In the genomic region with DNA sequence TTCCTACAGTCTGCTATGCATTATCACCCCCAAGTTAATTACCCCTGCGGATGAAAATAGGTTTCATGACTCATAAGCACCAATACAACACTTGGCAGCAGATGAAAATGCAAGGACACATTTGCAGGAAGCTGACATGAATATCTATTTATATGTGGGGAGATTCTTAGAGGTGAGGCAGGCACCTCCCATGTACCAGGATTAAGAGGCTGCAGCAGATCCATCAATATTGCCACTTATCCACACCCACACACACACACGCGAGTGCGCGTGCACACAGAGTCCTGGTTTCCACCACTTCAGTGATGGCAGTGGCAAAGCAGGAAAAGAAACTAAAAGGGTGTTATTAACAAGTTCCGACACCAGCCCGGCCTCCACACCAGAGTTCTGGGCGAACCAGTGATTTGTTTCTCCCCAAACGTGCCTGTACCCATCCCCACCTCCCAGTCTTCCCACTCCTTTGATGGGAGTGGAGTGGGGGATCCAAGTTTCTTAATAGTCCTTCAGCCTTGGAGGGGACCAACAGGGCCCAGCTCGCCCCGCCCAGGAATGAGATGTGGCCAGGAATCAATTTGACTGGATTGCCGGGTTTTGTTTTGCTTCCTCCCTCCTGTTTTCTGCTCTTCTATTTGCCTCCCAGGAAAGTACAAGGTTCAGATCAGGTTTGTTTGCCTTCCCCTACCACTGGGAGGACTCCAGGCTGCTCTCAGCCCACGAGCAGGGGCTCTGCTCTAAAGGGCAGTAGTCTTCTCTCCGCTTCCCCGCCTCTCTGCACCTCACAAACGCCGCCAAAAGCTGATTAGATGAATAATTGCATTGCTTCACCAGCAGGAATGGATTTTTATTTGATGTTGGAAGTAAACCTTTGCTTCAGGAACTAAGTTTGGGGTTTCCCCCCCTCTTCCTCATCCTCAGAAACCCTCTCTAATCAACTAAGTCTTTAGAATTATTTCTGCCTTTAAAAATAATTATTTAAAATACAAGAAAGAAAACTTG, we compare ENCODE assay signal across 1 cellular context.
A peak's percentile ranks its signal among the peaks of the same experiment; 100 is the strongest.
TF ChIP-seq lines count a peak whose summit lies in the region.

No MANE protein-coding gene starts in this region.

TF ChIP-seq in HepG2, 621 proteins besides CTCF, POLR2A, EP300 and RAD21 (continued from another document and continues in another):
- TF ChIP-seq, protein P1, sequence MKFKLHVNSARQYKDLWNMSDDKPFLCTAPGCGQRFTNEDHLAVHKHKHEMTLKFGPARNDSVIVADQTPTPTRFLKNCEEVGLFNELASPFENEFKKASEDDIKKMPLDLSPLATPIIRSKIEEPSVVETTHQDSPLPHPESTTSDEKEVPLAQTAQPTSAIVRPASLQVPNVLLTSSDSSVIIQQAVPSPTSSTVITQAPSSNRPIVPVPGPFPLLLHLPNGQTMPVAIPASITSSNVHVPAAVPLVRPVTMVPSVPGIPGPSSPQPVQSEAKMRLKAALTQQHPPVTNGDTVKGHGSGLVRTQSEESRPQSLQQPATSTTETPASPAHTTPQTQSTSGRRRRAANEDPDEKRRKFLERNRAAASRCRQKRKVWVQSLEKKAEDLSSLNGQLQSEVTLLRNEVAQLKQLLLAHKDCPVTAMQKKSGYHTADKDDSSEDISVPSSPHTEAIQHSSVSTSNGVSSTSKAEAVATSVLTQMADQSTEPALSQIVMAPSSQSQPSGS (CRISPR knock-in tag; IDR thresholded peaks at IDR 0.05), result no peak
- TF ChIP-seq PCBP2 (optimal IDR thresholded peaks at IDR 0.05; ENCODE audit: low read depth, low read length, poor library complexity, severe bottlenecking) (no peak), CHD4 (IDR thresholded peaks at IDR 0.05; ENCODE audit: borderline replicate concordance, low read length) (peak; percentile 90), ZNF546 (CRISPR knock-in tag; conservative IDR thresholded peaks at IDR 0.05) (no peak), ZNF672 (CRISPR knock-in tag; IDR thresholded peaks at IDR 0.05) (no peak), ZFP36L1 (CRISPR knock-in tag; IDR thresholded peaks at IDR 0.05) (peak; percentile 47; the same call in 1 of the 2 replicates), POGZ (CRISPR knock-in tag; IDR thresholded peaks at IDR 0.05) (no peak), ZNF333 (CRISPR knock-in tag; IDR thresholded peaks at IDR 0.05; ENCODE audit: borderline replicate concordance) (no peak), MED8 (CRISPR knock-in tag; IDR thresholded peaks at IDR 0.05; ENCODE audit: insufficient replicate concordance) (peak; percentile 52), TOE1 (CRISPR knock-in tag; IDR thresholded peaks at IDR 0.05) (0 out of 2 replicates have a peak, but pooled peaks have one; percentile 43), SALL2 (CRISPR knock-in tag; IDR thresholded peaks at IDR 0.05) (no peak), MTF1 (CRISPR knock-in tag; IDR thresholded peaks at IDR 0.05) (no peak), NFRKB (IDR thresholded peaks at IDR 0.05) (no peak), CBX5 (CRISPR knock-in tag; IDR thresholded peaks at IDR 0.05; ENCODE audit: borderline replicate concordance) (peak; percentile 81; the same call in 1 of the 2 replicates), MLLT10 (CRISPR knock-in tag; IDR thresholded peaks at IDR 0.05) (no peak), ZNF207 (IDR thresholded peaks at IDR 0.05; ENCODE audit: borderline replicate concordance) (no peak), HDAC1 (CRISPR knock-in tag; IDR thresholded peaks at IDR 0.05) (peak; percentile 85), ZNF879 (CRISPR knock-in tag; IDR thresholded peaks at IDR 0.05) (no peak), ZBTB3 (CRISPR knock-in tag; IDR thresholded peaks at IDR 0.05; ENCODE audit: borderline replicate concordance, low read depth) (peak; percentile 69; the same call in 1 of the 2 replicates), JARID2 (CRISPR knock-in tag; IDR thresholded peaks at IDR 0.05; ENCODE audit: insufficient replicate concordance) (no peak), ATF1 (CRISPR knock-in tag; IDR thresholded peaks at IDR 0.05) (no peak), NFKB2 (CRISPR knock-in tag; IDR thresholded peaks at IDR 0.05; ENCODE audit: borderline replicate concordance) (no peak), MTA3 (CRISPR knock-in tag; IDR thresholded peaks at IDR 0.05) (no peak), RFXANK (CRISPR knock-in tag; IDR thresholded peaks at IDR 0.05) (no peak), HDAC6 (IDR thresholded peaks at IDR 0.05; ENCODE audit: low read depth, low read length) (no peak), ZNF317 (CRISPR knock-in tag; IDR thresholded peaks at IDR 0.05) (no peak), ZNF510 (CRISPR knock-in tag; IDR thresholded peaks at IDR 0.05; ENCODE audit: low read depth) (no peak; the same call in 1 of the 2 replicates), RFXAP (CRISPR knock-in tag; IDR thresholded peaks at IDR 0.05; ENCODE audit: borderline replicate concordance) (no peak), ZNF20 (CRISPR knock-in tag; IDR thresholded peaks at IDR 0.05) (no peak), SSRP1 (CRISPR knock-in tag; IDR thresholded peaks at IDR 0.05) (no peak), FOSL2 (CRISPR knock-in tag; IDR thresholded peaks at IDR 0.05) (peak; percentile 68), ZNF549 (CRISPR knock-in tag; IDR thresholded peaks at IDR 0.05) (no peak), NPAS2 (CRISPR knock-in tag; IDR thresholded peaks at IDR 0.05; ENCODE audit: borderline replicate concordance) (no peak), HNRNPL (IDR thresholded peaks at IDR 0.05; ENCODE audit: low read depth, low read length) (no peak), ZNF225 (CRISPR knock-in tag; IDR thresholded peaks at IDR 0.05) (no peak), YY1 (IDR thresholded peaks at IDR 0.05; ENCODE audit: insufficient read depth, insufficient replicate concordance, low read depth, low read length) (peak; percentile 42), TBL1XR1 (IDR thresholded peaks at IDR 0.05; ENCODE audit: borderline replicate concordance, low read length, partially characterized antibody) (no peak), SMARCE1 (IDR thresholded peaks at IDR 0.05; ENCODE audit: borderline replicate concordance) (no peak), KLF11 (CRISPR knock-in tag; IDR thresholded peaks at IDR 0.05) (0 out of 2 replicates have a peak, but pooled peaks have one; percentile 62), TRIM24 (CRISPR knock-in tag; IDR thresholded peaks at IDR 0.05) (no peak), ZNF670 (CRISPR knock-in tag; IDR thresholded peaks at IDR 0.05; ENCODE audit: borderline replicate concordance) (no peak), JUND (CRISPR knock-in tag; IDR thresholded peaks at IDR 0.05) (no peak), ZNF460 (CRISPR knock-in tag; IDR thresholded peaks at IDR 0.05; ENCODE audit: borderline replicate concordance) (no peak), SIN3B (IDR thresholded peaks at IDR 0.05; ENCODE audit: low read length) (no peak), ZNF30 (CRISPR knock-in tag; IDR thresholded peaks at IDR 0.05) (no peak)
- TF ChIP-seq, protein P2, sequence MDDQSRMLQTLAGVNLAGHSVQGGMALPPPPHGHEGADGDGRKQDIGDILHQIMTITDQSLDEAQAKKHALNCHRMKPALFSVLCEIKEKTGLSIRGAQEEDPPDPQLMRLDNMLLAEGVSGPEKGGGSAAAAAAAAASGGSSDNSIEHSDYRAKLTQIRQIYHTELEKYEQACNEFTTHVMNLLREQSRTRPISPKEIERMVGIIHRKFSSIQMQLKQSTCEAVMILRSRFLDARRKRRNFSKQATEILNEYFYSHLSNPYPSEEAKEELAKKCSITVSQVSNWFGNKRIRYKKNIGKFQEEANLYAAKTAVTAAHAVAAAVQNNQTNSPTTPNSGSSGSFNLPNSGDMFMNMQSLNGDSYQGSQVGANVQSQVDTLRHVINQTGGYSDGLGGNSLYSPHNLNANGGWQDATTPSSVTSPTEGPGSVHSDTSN (CRISPR knock-in tag; IDR thresholded peaks at IDR 0.05; ENCODE audit: borderline replicate concordance), result no peak
- TF ChIP-seq, protein P3, sequence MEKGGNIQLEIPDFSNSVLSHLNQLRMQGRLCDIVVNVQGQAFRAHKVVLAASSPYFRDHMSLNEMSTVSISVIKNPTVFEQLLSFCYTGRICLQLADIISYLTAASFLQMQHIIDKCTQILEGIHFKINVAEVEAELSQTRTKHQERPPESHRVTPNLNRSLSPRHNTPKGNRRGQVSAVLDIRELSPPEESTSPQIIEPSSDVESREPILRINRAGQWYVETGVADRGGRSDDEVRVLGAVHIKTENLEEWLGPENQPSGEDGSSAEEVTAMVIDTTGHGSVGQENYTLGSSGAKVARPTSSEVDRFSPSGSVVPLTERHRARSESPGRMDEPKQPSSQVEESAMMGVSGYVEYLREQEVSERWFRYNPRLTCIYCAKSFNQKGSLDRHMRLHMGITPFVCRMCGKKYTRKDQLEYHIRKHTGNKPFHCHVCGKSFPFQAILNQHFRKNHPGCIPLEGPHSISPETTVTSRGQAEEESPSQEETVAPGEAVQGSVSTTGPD (CRISPR knock-in tag; IDR thresholded peaks at IDR 0.05), result no peak
- TF ChIP-seq, protein P4, sequence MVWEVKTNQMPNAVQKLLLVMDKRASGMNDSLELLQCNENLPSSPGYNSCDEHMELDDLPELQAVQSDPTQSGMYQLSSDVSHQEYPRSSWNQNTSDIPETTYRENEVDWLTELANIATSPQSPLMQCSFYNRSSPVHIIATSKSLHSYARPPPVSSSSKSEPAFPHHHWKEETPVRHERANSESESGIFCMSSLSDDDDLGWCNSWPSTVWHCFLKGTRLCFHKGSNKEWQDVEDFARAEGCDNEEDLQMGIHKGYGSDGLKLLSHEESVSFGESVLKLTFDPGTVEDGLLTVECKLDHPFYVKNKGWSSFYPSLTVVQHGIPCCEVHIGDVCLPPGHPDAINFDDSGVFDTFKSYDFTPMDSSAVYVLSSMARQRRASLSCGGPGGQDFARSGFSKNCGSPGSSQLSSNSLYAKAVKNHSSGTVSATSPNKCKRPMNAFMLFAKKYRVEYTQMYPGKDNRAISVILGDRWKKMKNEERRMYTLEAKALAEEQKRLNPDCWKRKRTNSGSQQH (CRISPR knock-in tag; IDR thresholded peaks at IDR 0.05; ENCODE audit: low read depth), result no peak
- TF ChIP-seq, protein P5, sequence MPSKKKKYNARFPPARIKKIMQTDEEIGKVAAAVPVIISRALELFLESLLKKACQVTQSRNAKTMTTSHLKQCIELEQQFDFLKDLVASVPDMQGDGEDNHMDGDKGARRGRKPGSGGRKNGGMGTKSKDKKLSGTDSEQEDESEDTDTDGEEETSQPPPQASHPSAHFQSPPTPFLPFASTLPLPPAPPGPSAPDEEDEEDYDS (CRISPR knock-in tag; IDR thresholded peaks at IDR 0.05), result no peak; the same call in 1 of the 2 replicates
- TF ChIP-seq, protein P6, sequence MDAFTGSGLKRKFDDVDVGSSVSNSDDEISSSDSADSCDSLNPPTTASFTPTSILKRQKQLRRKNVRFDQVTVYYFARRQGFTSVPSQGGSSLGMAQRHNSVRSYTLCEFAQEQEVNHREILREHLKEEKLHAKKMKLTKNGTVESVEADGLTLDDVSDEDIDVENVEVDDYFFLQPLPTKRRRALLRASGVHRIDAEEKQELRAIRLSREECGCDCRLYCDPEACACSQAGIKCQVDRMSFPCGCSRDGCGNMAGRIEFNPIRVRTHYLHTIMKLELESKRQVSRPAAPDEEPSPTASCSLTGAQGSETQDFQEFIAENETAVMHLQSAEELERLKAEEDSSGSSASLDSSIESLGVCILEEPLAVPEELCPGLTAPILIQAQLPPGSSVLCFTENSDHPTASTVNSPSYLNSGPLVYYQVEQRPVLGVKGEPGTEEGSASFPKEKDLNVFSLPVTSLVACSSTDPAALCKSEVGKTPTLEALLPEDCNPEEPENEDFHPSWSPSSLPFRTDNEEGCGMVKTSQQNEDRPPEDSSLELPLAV (CRISPR knock-in tag; conservative IDR thresholded peaks at IDR 0.05; ENCODE audit: low read depth), result no peak
- TF ChIP-seq, protein P7, sequence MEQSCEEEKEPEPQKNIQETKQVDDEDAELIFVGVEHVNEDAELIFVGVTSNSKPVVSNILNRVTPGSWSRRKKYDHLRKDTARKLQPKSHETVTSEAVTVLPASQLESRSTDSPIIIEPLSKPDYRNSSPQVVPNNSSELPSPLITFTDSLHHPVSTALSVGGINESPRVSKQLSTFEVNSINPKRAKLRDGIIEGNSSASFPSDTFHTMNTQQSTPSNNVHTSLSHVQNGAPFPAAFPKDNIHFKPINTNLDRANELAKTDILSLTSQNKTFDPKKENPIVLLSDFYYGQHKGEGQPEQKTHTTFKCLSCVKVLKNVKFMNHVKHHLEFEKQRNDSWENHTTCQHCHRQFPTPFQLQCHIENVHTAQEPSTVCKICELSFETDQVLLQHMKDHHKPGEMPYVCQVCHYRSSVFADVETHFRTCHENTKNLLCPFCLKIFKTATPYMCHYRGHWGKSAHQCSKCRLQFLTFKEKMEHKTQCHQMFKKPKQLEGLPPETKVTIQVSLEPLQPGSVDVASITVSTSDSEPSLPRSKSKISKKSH (CRISPR knock-in tag; IDR thresholded peaks at IDR 0.05; ENCODE audit: borderline replicate concordance), result no peak
- TF ChIP-seq, protein P8, sequence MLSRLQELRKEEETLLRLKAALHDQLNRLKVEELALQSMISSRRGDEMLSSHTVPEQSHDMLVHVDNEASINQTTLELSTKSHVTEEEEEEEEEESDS (CRISPR knock-in tag; IDR thresholded peaks at IDR 0.05; ENCODE audit: borderline replicate concordance), result no peak
- TF ChIP-seq, protein P9, sequence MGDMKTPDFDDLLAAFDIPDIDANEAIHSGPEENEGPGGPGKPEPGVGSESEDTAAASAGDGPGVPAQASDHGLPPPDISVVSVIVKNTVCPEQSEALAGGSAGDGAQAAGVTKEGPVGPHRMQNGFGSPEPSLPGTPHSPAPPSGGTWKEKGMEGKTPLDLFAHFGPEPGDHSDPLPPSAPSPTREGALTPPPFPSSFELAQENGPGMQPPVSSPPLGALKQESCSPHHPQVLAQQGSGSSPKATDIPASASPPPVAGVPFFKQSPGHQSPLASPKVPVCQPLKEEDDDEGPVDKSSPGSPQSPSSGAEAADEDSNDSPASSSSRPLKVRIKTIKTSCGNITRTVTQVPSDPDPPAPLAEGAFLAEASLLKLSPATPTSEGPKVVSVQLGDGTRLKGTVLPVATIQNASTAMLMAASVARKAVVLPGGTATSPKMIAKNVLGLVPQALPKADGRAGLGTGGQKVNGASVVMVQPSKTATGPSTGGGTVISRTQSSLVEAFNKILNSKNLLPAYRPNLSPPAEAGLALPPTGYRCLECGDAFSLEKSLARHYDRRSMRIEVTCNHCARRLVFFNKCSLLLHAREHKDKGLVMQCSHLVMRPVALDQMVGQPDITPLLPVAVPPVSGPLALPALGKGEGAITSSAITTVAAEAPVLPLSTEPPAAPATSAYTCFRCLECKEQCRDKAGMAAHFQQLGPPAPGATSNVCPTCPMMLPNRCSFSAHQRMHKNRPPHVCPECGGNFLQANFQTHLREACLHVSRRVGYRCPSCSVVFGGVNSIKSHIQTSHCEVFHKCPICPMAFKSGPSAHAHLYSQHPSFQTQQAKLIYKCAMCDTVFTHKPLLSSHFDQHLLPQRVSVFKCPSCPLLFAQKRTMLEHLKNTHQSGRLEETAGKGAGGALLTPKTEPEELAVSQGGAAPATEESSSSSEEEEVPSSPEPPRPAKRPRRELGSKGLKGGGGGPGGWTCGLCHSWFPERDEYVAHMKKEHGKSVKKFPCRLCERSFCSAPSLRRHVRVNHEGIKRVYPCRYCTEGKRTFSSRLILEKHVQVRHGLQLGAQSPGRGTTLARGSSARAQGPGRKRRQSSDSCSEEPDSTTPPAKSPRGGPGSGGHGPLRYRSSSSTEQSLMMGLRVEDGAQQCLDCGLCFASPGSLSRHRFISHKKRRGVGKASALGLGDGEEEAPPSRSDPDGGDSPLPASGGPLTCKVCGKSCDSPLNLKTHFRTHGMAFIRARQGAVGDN (CRISPR knock-in tag; IDR thresholded peaks at IDR 0.05), result peak; percentile 40; the same call in 1 of the 2 replicates
